In the genomic region with DNA sequence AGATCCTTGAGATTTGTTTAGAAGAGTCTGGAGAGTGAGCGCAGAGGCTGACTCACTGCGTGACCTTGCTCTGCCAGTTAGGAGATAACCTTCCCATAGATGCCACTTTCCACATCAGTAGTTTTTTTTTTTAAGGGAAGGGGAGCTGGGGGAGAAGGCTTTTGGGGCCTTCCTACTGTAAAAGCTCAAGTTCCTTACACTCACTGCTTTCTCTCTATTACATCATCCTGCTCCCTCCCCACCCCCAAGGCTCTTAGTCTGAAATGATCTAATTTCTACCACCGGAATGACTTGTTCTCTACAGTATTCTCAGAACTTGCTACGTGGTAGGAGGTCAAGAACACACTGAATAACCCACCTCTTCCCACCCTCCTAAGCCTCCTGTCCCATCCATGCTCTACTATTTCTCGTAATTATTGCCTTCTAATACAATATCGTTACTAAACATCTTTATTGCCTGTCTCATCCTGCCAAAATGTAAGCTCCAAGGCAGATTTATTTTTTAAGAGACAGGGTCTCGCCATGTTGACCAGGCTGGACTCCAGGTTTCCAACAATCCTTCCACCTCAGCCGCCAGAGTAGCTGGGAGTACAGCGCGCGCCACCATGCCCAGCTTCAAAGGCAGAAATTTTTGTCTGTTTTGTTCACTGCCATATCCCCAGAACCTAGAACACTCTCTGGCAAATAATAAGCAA, we compare ENCODE assay signal across 8 cellular contexts. TPM values are rescaled to one million over a fixed set of nuclear protein-coding genes. Genes with fewer than 3 reads are reported as not detected.
DNase-seq lines count a peak whose midpoint lies in the region; ATAC-seq and TF ChIP-seq lines count a peak whose summit lies in the region.

No MANE protein-coding gene starts in this region.

- peaks cover 45% of the 10 kb centered on the region for H3K79me2 ChIP-seq in OCI-LY1 (ENCODE audit: insufficient read depth, low read length)

- H3K4me3 ChIP-seq in OCI-LY1 (ENCODE audit: low read depth, low read length, poor library complexity, severe bottlenecking), result peak overlapping the region; percentile 77
- H3K4me3 ChIP-seq in adrenal gland, result peak overlapping the region in 3 of 4 donors; percentile 71 to 92 (median 89)

- H2AFZ ChIP-seq in OCI-LY1 (ENCODE audit: low read length), result no peak overlapping the region

- H3K4me3 Mint-ChIP-seq in stimulated activated naive B cell treated with anti-CD40 and anti-IgM and Interleukin-4, amounts not matched to agents 10 μg/mL and 1 μg/mL and 100 μg/mL, for 72 hours, result peak overlapping the region; percentile 89 to 94

- no peaks in the 10 kb centered on the region for H3F3A ChIP-seq in OCI-LY1 (ENCODE audit: insufficient read depth, low read length)

- H3K27ac Mint-ChIP-seq in stimulated activated naive B cell treated with anti-CD40 and anti-IgM and Interleukin-4, amounts not matched to agents 10 μg/mL and 1 μg/mL and 100 μg/mL, for 72 hours, result peak overlapping the region; percentile 95

- H3K9me3 ChIP-seq in OCI-LY1 (ENCODE audit: low read length), result no peaks in the 10 kb centered on the region
- H3K9me3 ChIP-seq in adrenal gland (replicated peaks in 1 of 3), result no peaks in the 10 kb centered on the region

- H3K9me3 Mint-ChIP-seq in stimulated activated naive B cell treated with anti-CD40 and anti-IgM and Interleukin-4, amounts not matched to agents 10 μg/mL and 1 μg/mL and 100 μg/mL, for 72 hours, result no peaks in the 10 kb centered on the region

- DNase-seq in activated CD4-positive, alpha-beta T cell treated with anti-CD3 and anti-CD28 coated beads for 4 hours, result peak; percentile 60 to 62
- no peak for DNase-seq in activated CD4-positive, alpha-beta T cell treated with anti-CD3 and anti-CD28 coated beads for 1 hour
- peak; percentile 69 to 88 (median 84) for DNase-seq in adrenal gland
- DNase-seq in kidney tubule cell (ENCODE audit: low spot score), result peak; percentile 82
- DNase-seq in stimulated activated naive B cell treated with anti-CD40 and anti-IgM and Interleukin-4, amounts not matched to agents 10 μg/mL and 1 μg/mL and 100 μg/mL, for 72 hours, result no peak
- DNase-seq in DMS153 treated with DMSO at 0.1 percent for 48 hours (lab: John Stamatoyannopoulos, UW; ENCODE audit: unreplicated experiment), result no peak

- peak in 1 of 2 donors; percentile 80 for TF ChIP-seq POLR2A in adrenal gland (IDR thresholded peaks at IDR 0.05)

- H3K36me3 ChIP-seq in OCI-LY1 (ENCODE audit: insufficient read depth, low read length) (peaks cover 26% of the 10 kb centered on the region), adrenal gland (replicated peaks in 1 of 2) (peaks cover 0 to 5% of the 10 kb centered on the region in 2 donors)

- no peak for ATAC-seq in stimulated activated naive B cell treated with anti-CD40 and anti-IgM and Interleukin-4, amounts not matched to agents 10 μg/mL and 1 μg/mL and 100 μg/mL, for 72 hours (replicated peaks)
- ATAC-seq in GM21529 (IDR thresholded peaks at IDR 0.05; ENCODE audit: unreplicated experiment), result no peak

- no peaks in the 10 kb centered on the region; the same call in 1 of the 2 replicates for H4K20me1 ChIP-seq in OCI-LY1 (ENCODE audit: insufficient read depth, low read length)

- peaks cover 21 to 33% of the 10 kb centered on the region in 2 donors for H3K4me1 Mint-ChIP-seq in stimulated activated naive B cell treated with anti-CD40 and anti-IgM and Interleukin-4, amounts not matched to agents 10 μg/mL and 1 μg/mL and 100 μg/mL, for 72 hours

- peak overlapping the region; percentile 83 for H3K9ac ChIP-seq in OCI-LY1 (ENCODE audit: low read length)

- peaks cover 12 to 19% of the 10 kb centered on the region in 2 donors for H3K36me3 Mint-ChIP-seq in stimulated activated naive B cell treated with anti-CD40 and anti-IgM and Interleukin-4, amounts not matched to agents 10 μg/mL and 1 μg/mL and 100 μg/mL, for 72 hours

- no peaks in the 10 kb centered on the region for H3K9me2 ChIP-seq in OCI-LY1 (ENCODE audit: low read depth, low read length)

- TF ChIP-seq CTCF in OCI-LY1 (IDR thresholded peaks at IDR 0.05; ENCODE audit: low read length) (no peak), adrenal gland (IDR thresholded peaks at IDR 0.05) (no peak)

- peaks cover 30% of the 10 kb centered on the region for H3K4me1 ChIP-seq in OCI-LY1 (ENCODE audit: insufficient read depth, low read length, severe bottlenecking)
- peaks cover 26 to 41% of the 10 kb centered on the region in 2 donors for H3K4me1 ChIP-seq in adrenal gland (replicated peaks in 1 of 2)

- WGBS in adrenal gland, 4 donors, result 16 to 21% (median 18%) methylated on average over 11 of the region's 11 CpGs

- H3K27ac ChIP-seq in OCI-LY1 (ENCODE audit: low read depth, low read length, poor library complexity, severe bottlenecking) (peak overlapping the region; percentile 90), adrenal gland (peak overlapping the region; percentile 78 to 100 (median 96))

- H3K27me3 Mint-ChIP-seq in stimulated activated naive B cell treated with anti-CD40 and anti-IgM and Interleukin-4, amounts not matched to agents 10 μg/mL and 1 μg/mL and 100 μg/mL, for 72 hours, result no peaks in the 10 kb centered on the region

- H3K4me2 ChIP-seq in OCI-LY1 (ENCODE audit: low read length), result peak overlapping the region; percentile 93

- no peaks in the 10 kb centered on the region for H3K27me3 ChIP-seq in OCI-LY1 (ENCODE audit: insufficient read depth, low read length)
- H3K27me3 ChIP-seq in adrenal gland, result no peaks in the 10 kb centered on the region

- intact Hi-C loops in adrenal gland (cut with DNase I), result no loop called here

RNA-seq across cellular contexts. Expression of gene LONP1, which starts 1.2 kb away (rescaled TPM):
- total RNA-seq in adrenal gland, result 100 to 1,000 TPM; 185 to 523 (median 409) TPM
- polyA plus RNA-seq in adrenal gland, result 100 to 1,000 TPM; 177 to 352 (median 196) TPM

RNA-seq across cellular contexts. Expression of gene CATSPERD, which starts 1.7 kb away (rescaled TPM):
- total RNA-seq in adrenal gland, result not detected
- polyA plus RNA-seq in adrenal gland, result not detected

RNA-seq across cellular contexts. Expression of gene RPL36, which starts 28.6 kb away (rescaled TPM):
- 1,000 to 10,000 TPM in 6 of 8 donors, 100 to 1,000 TPM in 2; 692 to 1,781 (median 1,178) TPM for total RNA-seq in adrenal gland
- 1,000 to 10,000 TPM in 2 of 3 donors, 100 to 1,000 TPM in 1; 615 to 3,360 (median 2,171) TPM for polyA plus RNA-seq in adrenal gland

RNA-seq across cellular contexts. Expression of gene HSD11B1L, which starts 37.9 kb away (rescaled TPM):
- 10 to 100 TPM in 7 of 8 donors, 1 to 10 TPM in 1; 6.3 to 40.5 (median 13.9) TPM for total RNA-seq in adrenal gland
- 10 to 100 TPM in 2 of 3 donors, 1 to 10 TPM in 1; 3.4 to 33.9 (median 23.7) TPM for polyA plus RNA-seq in adrenal gland

RNA-seq across cellular contexts. Expression of gene MICOS13, which starts 38.4 kb away (rescaled TPM):
- total RNA-seq in adrenal gland, result 10 to 100 TPM; 40.2 to 92.8 (median 57.9) TPM
- 100 to 1,000 TPM in 2 of 3 donors, 10 to 100 TPM in 1; 23.4 to 211 (median 162) TPM for polyA plus RNA-seq in adrenal gland

Comparison
In these comparisons a context has a peak if more than half of its experiments do, and no peak if none do; other contexts are left out.
1. DNase-seq: peak in activated CD4-positive, alpha-beta T cell treated with anti-CD3 and anti-CD28 coated beads for 4 hours (2 of 2), adrenal gland (7 of 7) and kidney tubule cell (single experiment); none in activated CD4-positive, alpha-beta T cell treated with anti-CD3 and anti-CD28 coated beads for 1 hour (single experiment), stimulated activated naive B cell treated with anti-CD40 and anti-IgM and Interleukin-4, amounts not matched to agents 10 μg/mL and 1 μg/mL and 100 μg/mL, for 72 hours (single experiment) and DMS153 treated with DMSO at 0.1 percent for 48 hours (single experiment).